Comparison of ENCODE assay signal across 21 cellular contexts in the genomic region with DNA sequence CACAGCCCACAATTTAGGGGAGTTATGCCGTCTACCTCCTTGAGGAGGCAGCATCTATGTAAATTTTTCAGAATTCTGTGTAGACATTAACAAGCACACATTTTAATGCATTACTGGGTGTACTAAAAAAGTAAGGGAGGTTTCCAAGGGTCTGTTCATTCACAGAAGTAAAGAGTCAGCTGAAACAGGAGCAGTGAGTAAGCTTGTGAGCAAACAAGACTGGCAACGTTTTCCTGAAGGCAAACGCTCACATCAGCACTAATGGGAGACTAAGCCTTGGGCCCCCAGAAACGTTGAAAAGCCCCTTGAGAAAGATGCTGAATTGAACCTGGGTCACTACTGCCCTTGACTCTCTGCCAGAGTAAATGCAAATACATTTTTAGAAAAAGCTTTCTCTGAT.
DNase-seq lines count a peak whose midpoint lies in the region; ATAC-seq and TF ChIP-seq lines count a peak whose summit lies in the region.
"Had no signal": no experiment of that assay in that cellular context is flagged by ENCODE, and none has a peak within 500 bp of the region (broad histone marks: within the 10 kb centered on the region; RNA-seq: fewer than 3 reads in every experiment).

No MANE protein-coding gene starts in this region.

- peaks cover 85% of the 10 kb centered on the region for H3K79me2 ChIP-seq in KMS-11 (ENCODE audit: insufficient read depth, low read depth)

- H4K20me1 ChIP-seq in KMS-11 (ENCODE audit: insufficient read depth) = peaks cover 20% of the 10 kb centered on the region

- H3K36me3 Mint-ChIP-seq in nephron progenitor cell (ENCODE audit: low read depth) = peaks cover 26% of the 10 kb centered on the region
- H3K36me3 Mint-ChIP-seq: natural killer cell treated with Interleukin-12 subunit alpha and Interleukin-12 subunit beta and Interleukin-15 and Interleukin-18, amount 100 ng/mL, for 72 hours had no signal

- peaks cover 11% of the 10 kb centered on the region for H3K4me1 Mint-ChIP-seq in nephron progenitor cell

- DNase-seq in GM13977 (ENCODE audit: low spot score) (no peak), epithelial cell of esophagus (ENCODE audit: low read depth) (peak; percentile 58), nephron progenitor cell (no peak), NCI-H510A (lab: John Stamatoyannopoulos, UW) (no peak), NCI-H2081 (lab: John Stamatoyannopoulos, UW) (no peak)
- DNase-seq: activated CD4-positive, CD25-positive, alpha-beta regulatory T cell treated with anti-CD3 and anti-CD28 coated beads, Interleukin-2, amount 50 U/mL, for 72 hours; activated CD8-positive, alpha-beta memory T cell treated with anti-CD3 and anti-CD28 coated beads, Interleukin-2, amount 10 ng/mL, durations not matched to agents 7 days and 5 days; activated gamma-delta T cell; DMS79 treated with DMSO at 0.1 percent for 48 hours; effector CD4-positive, alpha-beta T cell; left colon; NCI-H1436; NCI-H2171; NCI-H526; Right ventricle myocardium superior; stimulated activated naive CD8-positive, alpha-beta T cell treated with anti-CD3 and anti-CD28 coated beads, Interleukin-15, amount 100 ng/mL, for 72 hours; upper lobe of left lung had no signal

- H3K9me3 Mint-ChIP-seq in nephron progenitor cell = peaks cover 4% of the 10 kb centered on the region
- H3K9me3 Mint-ChIP-seq: natural killer cell treated with Interleukin-12 subunit alpha and Interleukin-12 subunit beta and Interleukin-15 and Interleukin-18, amount 100 ng/mL, for 72 hours; stimulated activated naive CD8-positive, alpha-beta T cell treated with anti-CD3 and anti-CD28 coated beads, Interleukin-15, amount 100 ng/mL, for 72 hours had no signal

- H3K27ac ChIP-seq in KMS-11 = no peak overlapping the region
- H3K27ac ChIP-seq: upper lobe of left lung had no signal

- no peaks in the 10 kb centered on the region for H3K27me3 ChIP-seq in KMS-11 (ENCODE audit: insufficient read depth, low read depth)
- H3K27me3 ChIP-seq: upper lobe of left lung had no signal

- H2AFZ ChIP-seq in KMS-11 (ENCODE audit: low read depth) = no peak overlapping the region

- peak overlapping the region; percentile 12; the same call in 1 of the 2 replicates for H3K4me2 ChIP-seq in KMS-11

- H3K4me3 ChIP-seq in KMS-11 (IDR thresholded peaks at IDR 0.05; ENCODE audit: insufficient read depth, low read depth, low read length) (no peak overlapping the region), epithelial cell of esophagus (ENCODE audit: low read length) (no peak overlapping the region)
- H3K4me3 ChIP-seq: upper lobe of left lung had no signal

- peaks cover 57% of the 10 kb centered on the region for H3K4me1 ChIP-seq in KMS-11 (ENCODE audit: low read depth, poor library complexity, severe bottlenecking)

- H3K9ac ChIP-seq in KMS-11 = no peak overlapping the region

- H3K27me3 Mint-ChIP-seq in nephron progenitor cell (ENCODE audit: low read depth, poor library complexity) = no peaks in the 10 kb centered on the region
- H3K27me3 Mint-ChIP-seq: activated CD8-positive, alpha-beta memory T cell treated with anti-CD3 and anti-CD28 coated beads, Interleukin-2, amount 10 ng/mL, durations not matched to agents 7 days and 5 days; natural killer cell treated with Interleukin-12 subunit alpha and Interleukin-12 subunit beta and Interleukin-15 and Interleukin-18, amount 100 ng/mL, for 72 hours; stimulated activated naive CD8-positive, alpha-beta T cell treated with anti-CD3 and anti-CD28 coated beads, Interleukin-15, amount 100 ng/mL, for 72 hours had no signal

- H3K36me3 ChIP-seq in KMS-11 (ENCODE audit: insufficient read depth) = no peaks in the 10 kb centered on the region
- H3K36me3 ChIP-seq: upper lobe of left lung had no signal

- in situ Hi-C loops in GM13977 (cut with MboI; ENCODE audit: low pct_unique_long_range_greater_than_20kb, low sequenced_read_pairs, unreplicated experiment) = no loop called here

- TF ChIP-seq CTCF in GM13977 (IDR thresholded peaks at IDR 0.05; ENCODE audit: extremely low read depth, insufficient read depth, missing control alignments) (peak; percentile 2), KMS-11 (conservative IDR thresholded peaks at IDR 0.05; ENCODE audit: low read depth, low read length) (no peak; the same call in 1 of the 2 replicates), epithelial cell of esophagus (IDR thresholded peaks at IDR 0.05; ENCODE audit: insufficient read depth, low read depth, low read length, missing control alignments) (no peak), nephron progenitor cell (IDR thresholded peaks at IDR 0.05) (no peak)

- H3K4me3 Mint-ChIP-seq in nephron progenitor cell = no peak overlapping the region
- H3K4me3 Mint-ChIP-seq: activated CD8-positive, alpha-beta memory T cell treated with anti-CD3 and anti-CD28 coated beads, Interleukin-2, amount 10 ng/mL, durations not matched to agents 7 days and 5 days; natural killer cell treated with Interleukin-12 subunit alpha and Interleukin-12 subunit beta and Interleukin-15 and Interleukin-18, amount 100 ng/mL, for 72 hours; stimulated activated naive CD8-positive, alpha-beta T cell treated with anti-CD3 and anti-CD28 coated beads, Interleukin-15, amount 100 ng/mL, for 72 hours had no signal

- peak overlapping the region; percentile 70 for H3K27ac Mint-ChIP-seq in nephron progenitor cell
- H3K27ac Mint-ChIP-seq: activated CD8-positive, alpha-beta memory T cell treated with anti-CD3 and anti-CD28 coated beads, Interleukin-2, amount 10 ng/mL, durations not matched to agents 7 days and 5 days had no signal

- ATAC-seq in HG03039 (IDR thresholded peaks at IDR 0.05; ENCODE audit: unreplicated experiment) (no peak), GM18867 (IDR thresholded peaks at IDR 0.05; ENCODE audit: unreplicated experiment) (no peak)
- ATAC-seq: activated CD8-positive, alpha-beta memory T cell treated with anti-CD3 and anti-CD28 coated beads, Interleukin-2, amount 10 ng/mL, durations not matched to agents 7 days and 5 days; left colon; natural killer cell treated with Interleukin-12 subunit alpha and Interleukin-12 subunit beta and Interleukin-15 and Interleukin-18, amount 100 ng/mL, for 72 hours; stimulated activated naive CD8-positive, alpha-beta T cell treated with anti-CD3 and anti-CD28 coated beads, Interleukin-15, amount 100 ng/mL, for 72 hours had no signal
